10 cellular contexts compared by ENCODE assay signal in the genomic region with DNA sequence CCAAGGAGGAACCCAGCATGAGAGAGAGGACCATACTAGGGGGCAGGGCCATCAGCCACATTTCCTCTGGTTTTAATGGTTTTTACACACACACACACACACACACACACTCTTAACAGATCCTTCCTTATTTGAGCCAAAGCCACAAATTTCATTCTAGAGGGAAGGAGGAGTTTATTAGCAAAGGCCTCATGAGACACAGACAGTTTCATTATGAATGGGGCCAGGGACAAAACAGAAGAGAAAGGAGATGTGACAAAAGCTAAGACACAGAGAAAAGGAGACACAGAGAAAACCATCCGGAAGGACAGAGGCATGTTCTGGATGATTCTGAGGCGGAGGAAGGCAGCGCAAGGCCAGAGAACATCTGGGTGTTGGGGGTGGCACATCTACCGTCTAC.
DNase-seq lines count a peak whose midpoint lies in the region; FAIRE-seq and TF ChIP-seq lines count a peak whose summit lies in the region.
"Had no signal": no experiment of that assay in that cellular context is flagged by ENCODE, and none has a peak within 500 bp of the region (broad histone marks: within the 10 kb centered on the region; RNA-seq: fewer than 3 reads in every experiment).

No MANE protein-coding gene starts in this region.

- peak; percentile 98 for FAIRE-seq in GM19239 (lab: Jason Lieb, UNC)

- no peak for TF ChIP-seq CTCF in foreskin fibroblast (IDR thresholded peaks at IDR 0.05; ENCODE audit: low read depth, low read length)

- in situ Hi-C loops in KBM-7 (cut with MboI; ENCODE audit: low pct_unique_long_range_greater_than_20kb, low sequenced_read_pairs), result no loop called here

- peak; percentile 94 for DNase-seq in CD1c-positive myeloid dendritic cell (ENCODE audit: extremely low spot score)
- DNase-seq in GM19239 (ENCODE audit: insufficient read length, low spot score), result peak; percentile 70
- DNase-seq in KBM-7, result peak; percentile 83
- peak; percentile 70 for DNase-seq in globus pallidus (ENCODE audit: low spot score)
- no peak for DNase-seq in foreskin fibroblast
- no peak for DNase-seq in amniotic stem cell (lab: John Stamatoyannopoulos, UW)
- DNase-seq in NAMALWA (ENCODE audit: low spot score), result no peak
- DNase-seq in NCI-H1092 treated with DMSO at 0.1 percent for 48 hours (lab: John Stamatoyannopoulos, UW), result no peak
- DNase-seq: DMS79 treated with DMSO at 0.1 percent for 48 hours had no signal

- no peak overlapping the region for H3K4me3 ChIP-seq in foreskin fibroblast (ENCODE audit: low read depth in 1 of 2, low read length in 2 of 2)
- H3K4me3 ChIP-seq: thoracic aorta had no signal

Comparison
In these comparisons a context has a peak if more than half of its experiments do, and no peak if none do; other contexts are left out.
1. DNase-seq: peak in CD1c-positive myeloid dendritic cell (single experiment), GM19239 (single experiment), KBM-7 (single experiment) and globus pallidus (single experiment); none in foreskin fibroblast (0 of 2), amniotic stem cell (single experiment), NAMALWA (single experiment) and NCI-H1092 treated with DMSO at 0.1 percent for 48 hours (single experiment).